8 cellular contexts compared by ENCODE assay signal in genomic region chr2:172931256-172931894, GRCh38.
DNase-seq lines count a peak whose midpoint lies in the region; ATAC-seq lines count a peak whose summit lies in the region.

No MANE protein-coding gene starts in this region.

- intact Hi-C loops in naive thymus-derived CD4-positive, alpha-beta T cell (cut with micrococcal nuclease) = loop anchor here in 1 of 2 donors (2.0 kb wide), 1 partner anchor 279 kb away; no protein-coding TSS in a partner anchor

- H3K27ac Mint-ChIP-seq in naive thymus-derived CD4-positive, alpha-beta T cell = peak overlapping the region in 3 of 9 donors; percentile 2 to 56 (median 34)

- peaks cover 4 to 19% (median 11%) of the 10 kb centered on the region in 7 donors for H3K4me1 Mint-ChIP-seq in naive thymus-derived CD4-positive, alpha-beta T cell

- peaks cover 0 to 17% (median 4%) of the 10 kb centered on the region in 5 donors for H3K27me3 Mint-ChIP-seq in naive thymus-derived CD4-positive, alpha-beta T cell

- H3K36me3 Mint-ChIP-seq in naive thymus-derived CD4-positive, alpha-beta T cell = no peaks in the 10 kb centered on the region

- H3K9me3 ChIP-seq in naive thymus-derived CD4-positive, alpha-beta T cell (ENCODE audit: control insufficient read depth in 2 of 3, low read length in 3 of 3) = no peaks in the 10 kb centered on the region

- POLR2A ChIA-PET in naive thymus-derived CD4-positive, alpha-beta T cell (lab: Charles Lee) = no interaction called here

- CTCF ChIA-PET in naive thymus-derived CD4-positive, alpha-beta T cell (lab: Charles Lee) = interaction anchor here (0.8 to 3.0 kb wide), 14 partner anchors 8 to 1245 kb away, joined by 3 to 15 read pairs (median 5); no protein-coding TSS in a partner anchor

- no peaks in the 10 kb centered on the region for H3K27me3 ChIP-seq in naive thymus-derived CD4-positive, alpha-beta T cell (ENCODE audit: control insufficient read depth in 2 of 2, insufficient read depth in 2 of 2, low read length in 2 of 2)

- no peak overlapping the region for H3K27ac ChIP-seq in naive thymus-derived CD4-positive, alpha-beta T cell (ENCODE audit: low read depth, low read length)

- no peak overlapping the region for H3K4me3 ChIP-seq in naive thymus-derived CD4-positive, alpha-beta T cell (ENCODE audit: low read length)

- H3K4me1 ChIP-seq in naive thymus-derived CD4-positive, alpha-beta T cell (ENCODE audit: control insufficient read depth in 2 of 2, insufficient read depth in 2 of 2, low read length in 2 of 2) = peaks cover 0 to 6% of the 10 kb centered on the region in 2 donors

- peak overlapping the region in 8 of 10 donors; percentile 20 to 73 (median 48) for H3K4me3 Mint-ChIP-seq in naive thymus-derived CD4-positive, alpha-beta T cell

- DNase-seq in DMS153 (lab: John Stamatoyannopoulos, UW) (peak; percentile 68), NCI-H460 (ENCODE audit: extremely low read depth, low read depth) (peak; percentile 80), dedifferentiated amniotic fluid mesenchymal stem cell (ENCODE audit: extremely low spot score) (peak; percentile 32)
- peak in 2 of 9 donors; percentile 2 to 23 for DNase-seq in naive thymus-derived CD4-positive, alpha-beta T cell

- no peaks in the 10 kb centered on the region for H3K9me3 Mint-ChIP-seq in naive thymus-derived CD4-positive, alpha-beta T cell

- no peak for ATAC-seq in naive thymus-derived CD4-positive, alpha-beta T cell
- ATAC-seq in HG03442 (IDR thresholded peaks at IDR 0.05; ENCODE audit: unreplicated experiment) = no peak
- no peak for ATAC-seq in GM18498 (IDR thresholded peaks at IDR 0.05; ENCODE audit: unreplicated experiment)
- ATAC-seq in GM21381 (IDR thresholded peaks at IDR 0.05; ENCODE audit: unreplicated experiment) = no peak
- ATAC-seq in HG03175 (IDR thresholded peaks at IDR 0.05; ENCODE audit: unreplicated experiment) = no peak

- H3K36me3 ChIP-seq in naive thymus-derived CD4-positive, alpha-beta T cell (ENCODE audit: control insufficient read depth in 2 of 3, insufficient read depth in 3 of 3, low read length in 3 of 3) = no peaks in the 10 kb centered on the region
